ENCODE assay signal across 1 cellular context in the genomic region with DNA sequence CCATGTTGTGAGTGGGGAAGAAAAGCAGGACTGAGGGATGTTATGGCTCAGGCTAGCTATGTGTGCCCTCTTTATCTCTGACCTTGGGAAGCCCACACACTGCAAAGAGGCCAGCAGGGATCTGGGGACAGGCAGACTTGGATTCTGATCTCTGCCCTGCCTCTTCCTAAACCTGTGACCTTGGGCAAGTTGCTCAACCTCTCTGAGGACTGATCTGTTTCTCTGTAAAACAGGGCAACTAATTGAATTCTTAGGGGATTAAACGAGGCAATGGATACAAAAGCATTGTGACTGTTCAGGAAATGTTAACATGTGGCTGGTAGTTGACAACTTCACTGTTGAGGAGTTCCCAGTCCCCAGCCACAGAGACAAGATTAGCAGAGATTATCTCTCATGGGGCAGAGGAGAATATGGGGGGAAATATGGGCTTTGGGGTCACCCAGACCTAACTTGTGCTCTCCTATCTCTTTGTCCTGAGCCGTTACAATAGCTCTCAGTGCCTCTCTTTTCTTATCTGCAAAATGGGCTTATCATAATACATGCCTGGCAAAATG.
A peak's percentile ranks its signal among the peaks of the same experiment; 100 is the strongest.
TF ChIP-seq lines count a peak whose summit lies in the region.

No MANE protein-coding gene starts in this region.

TF ChIP-seq in liver, 16 proteins besides CTCF, POLR2A, EP300 and RAD21 (continued from another document):
- TF ChIP-seq HNF4G (IDR thresholded peaks at IDR 0.05), result no peak
- peak; percentile 79 for TF ChIP-seq NR2F2 (IDR thresholded peaks at IDR 0.05)
- peak; percentile 18 for TF ChIP-seq FOXA2 (IDR thresholded peaks at IDR 0.05)
- peak; percentile 45 for TF ChIP-seq SP1 (IDR thresholded peaks at IDR 0.05)
- TF ChIP-seq ZBTB33 (IDR thresholded peaks at IDR 0.05), result no peak
- peak; percentile 7 for TF ChIP-seq REST (IDR thresholded peaks at IDR 0.05)
- peak in 1 of 2 donors; percentile 49 for TF ChIP-seq EGR1 (IDR thresholded peaks at IDR 0.05; ENCODE audit: low read depth in 2 of 2)
- peak; percentile 81 to 92 for TF ChIP-seq HNF4A (conservative IDR thresholded peaks at IDR 0.05)
- TF ChIP-seq MAX (IDR thresholded peaks at IDR 0.05), result peak; percentile 72
- no peak for TF ChIP-seq FOXA1 (IDR thresholded peaks at IDR 0.05)
- TF ChIP-seq TAF1 (conservative IDR thresholded peaks at IDR 0.05), result no peak
- TF ChIP-seq RXRA (IDR thresholded peaks at IDR 0.05), result peak; percentile 64 to 92
- no peak for TF ChIP-seq YY1 (IDR thresholded peaks at IDR 0.05)
- TF ChIP-seq GABPA (IDR thresholded peaks at IDR 0.05 in 1 of 2, conservative IDR thresholded peaks at IDR 0.05 in 1 of 2), result no peak
